Comparison of ENCODE assay signal across 8 cellular contexts in the genomic region with DNA sequence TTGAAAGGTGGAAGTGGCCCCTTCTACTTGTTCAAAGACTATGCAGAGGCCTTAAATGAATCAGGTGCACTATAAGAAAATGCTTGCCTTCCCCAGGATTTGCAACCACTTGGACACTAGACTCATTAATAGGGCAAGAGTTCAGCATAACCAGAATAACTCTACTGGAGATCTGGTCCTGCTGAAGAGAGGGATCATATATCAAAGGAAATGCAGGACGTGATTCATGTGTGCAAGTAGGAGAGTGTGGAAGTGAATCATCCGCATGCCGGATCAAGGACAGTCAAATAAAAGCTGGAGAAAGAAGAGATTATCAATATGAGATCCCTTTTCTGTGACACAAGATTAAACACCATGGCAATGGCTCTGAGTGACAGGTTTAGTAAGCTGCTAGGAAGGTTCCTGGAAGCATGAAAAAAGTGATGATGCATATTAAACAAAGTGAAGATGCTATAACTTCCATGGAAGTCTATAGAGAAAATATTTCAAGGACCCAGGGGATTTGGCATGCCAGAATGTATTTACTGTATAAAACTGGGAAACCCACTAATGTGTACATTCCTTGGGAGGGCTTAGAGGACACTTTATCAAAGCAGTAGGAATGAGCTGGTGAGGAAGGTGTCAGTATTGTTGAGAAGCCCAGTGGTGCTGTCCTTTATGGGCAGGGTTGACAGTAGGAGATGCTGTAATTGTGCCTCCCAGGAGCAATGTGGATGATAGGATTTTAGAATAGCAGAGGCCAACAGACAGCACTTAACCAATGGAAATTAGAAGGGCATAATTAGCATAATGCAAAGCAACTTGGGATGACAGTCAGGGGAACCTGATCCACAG.
A peak's percentile ranks its signal among the peaks of the same experiment; 100 is the strongest.
DNase-seq lines count a peak whose midpoint lies in the region; ATAC-seq and TF ChIP-seq lines count a peak whose summit lies in the region.
"Had no signal": no experiment of that assay in that cellular context is flagged by ENCODE, and none has a peak within 500 bp of the region (broad histone marks: within the 10 kb centered on the region; RNA-seq: fewer than 3 reads in every experiment).

No MANE protein-coding gene starts in this region.

- H3K27me3 Mint-ChIP-seq in activated T-helper 17 cell treated with anti-CD3 and anti-CD28 coated beads, Interleukin-2, amount 50 U/mL, for 72 hours, result peaks cover 21% of the 10 kb centered on the region

- no peak overlapping the region for H3K4me3 ChIP-seq in HFF-Myc (replicated peaks; ENCODE audit: low read depth, low read length)
- H3K4me3 ChIP-seq in foreskin fibroblast (ENCODE audit: low read depth in 1 of 2, low read length in 2 of 2), result no peak overlapping the region
- H3K4me3 ChIP-seq in skeletal muscle satellite cell (ENCODE audit: low read length), result peak overlapping the region; percentile 1

- H3K4me2 ChIP-seq in skeletal muscle satellite cell (ENCODE audit: low read length), result peak overlapping the region; percentile 47

- no peaks in the 10 kb centered on the region for H3K9me3 Mint-ChIP-seq in activated T-helper 17 cell treated with anti-CD3 and anti-CD28 coated beads, Interleukin-2, amount 50 U/mL, for 72 hours

- no peaks in the 10 kb centered on the region for H3K9me3 ChIP-seq in skeletal muscle satellite cell (replicated peaks; ENCODE audit: low read length)
- H3K9me3 ChIP-seq: spleen had no signal

- no peaks in the 10 kb centered on the region for H3K36me3 ChIP-seq in skeletal muscle satellite cell (ENCODE audit: insufficient read depth, low read length)
- H3K36me3 ChIP-seq: spleen had no signal

- no peaks in the 10 kb centered on the region for H3K27me3 ChIP-seq in skeletal muscle satellite cell (ENCODE audit: control insufficient read depth, insufficient read depth, low read length)
- H3K27me3 ChIP-seq: spleen had no signal

- DNase-seq in HFF-Myc (ENCODE audit: extremely low read depth, low read depth), result peak; percentile 92
- DNase-seq in foreskin fibroblast, result peak; percentile 95
- no peak for DNase-seq in KBM-7
- DNase-seq: spleen had no signal

- H3K27ac Mint-ChIP-seq in activated T-helper 17 cell treated with anti-CD3 and anti-CD28 coated beads, Interleukin-2, amount 50 U/mL, for 72 hours, result no peak overlapping the region

- no peaks in the 10 kb centered on the region for H3K36me3 Mint-ChIP-seq in activated T-helper 17 cell treated with anti-CD3 and anti-CD28 coated beads, Interleukin-2, amount 50 U/mL, for 72 hours (ENCODE audit: low read depth)

- TF ChIP-seq CTCF in HFF-Myc (IDR thresholded peaks at IDR 0.05; ENCODE audit: low read depth, low read length, missing control alignments) (no peak), foreskin fibroblast (IDR thresholded peaks at IDR 0.05; ENCODE audit: low read depth, low read length) (no peak)

- H3K9ac ChIP-seq in skeletal muscle satellite cell (ENCODE audit: low read depth, low read length), result no peak overlapping the region

- no peak overlapping the region for H3K4me3 Mint-ChIP-seq in activated T-helper 17 cell treated with anti-CD3 and anti-CD28 coated beads, Interleukin-2, amount 50 U/mL, for 72 hours

- H3K4me1 Mint-ChIP-seq in activated T-helper 17 cell treated with anti-CD3 and anti-CD28 coated beads, Interleukin-2, amount 50 U/mL, for 72 hours, result no peaks in the 10 kb centered on the region

- peaks cover 21% of the 10 kb centered on the region for H3K4me1 ChIP-seq in skeletal muscle satellite cell (ENCODE audit: control insufficient read depth, insufficient read depth, low read length)

- ATAC-seq in SK-N-SH treated with all-trans-retinoic acid at 6 μM for 48 hours (peak; percentile 98), HG02763 (IDR thresholded peaks at IDR 0.05; ENCODE audit: unreplicated experiment) (no peak)
- ATAC-seq in activated T-helper 17 cell treated with anti-CD3 and anti-CD28 coated beads, Interleukin-2, amount 50 U/mL, for 72 hours (replicated peaks), result no peak

- in situ Hi-C loops in KBM-7 (cut with MboI; ENCODE audit: low pct_unique_long_range_greater_than_20kb, low sequenced_read_pairs), result no loop called here

TF ChIP-seq in SK-N-SH treated with all-trans-retinoic acid at 6 μM for 48 hours, 23 proteins besides CTCF, POLR2A, EP300 and RAD21:
- peak; percentile 65; the same call in 1 of the 2 replicates for TF ChIP-seq TOX (CRISPR knock-in tag; IDR thresholded peaks at IDR 0.05; ENCODE audit: borderline replicate concordance)
- TF ChIP-seq BACH2 (CRISPR knock-in tag; IDR thresholded peaks at IDR 0.05; ENCODE audit: borderline replicate concordance), result no peak
